Comparison of ENCODE assay signal across 8 cellular contexts in the genomic region with DNA sequence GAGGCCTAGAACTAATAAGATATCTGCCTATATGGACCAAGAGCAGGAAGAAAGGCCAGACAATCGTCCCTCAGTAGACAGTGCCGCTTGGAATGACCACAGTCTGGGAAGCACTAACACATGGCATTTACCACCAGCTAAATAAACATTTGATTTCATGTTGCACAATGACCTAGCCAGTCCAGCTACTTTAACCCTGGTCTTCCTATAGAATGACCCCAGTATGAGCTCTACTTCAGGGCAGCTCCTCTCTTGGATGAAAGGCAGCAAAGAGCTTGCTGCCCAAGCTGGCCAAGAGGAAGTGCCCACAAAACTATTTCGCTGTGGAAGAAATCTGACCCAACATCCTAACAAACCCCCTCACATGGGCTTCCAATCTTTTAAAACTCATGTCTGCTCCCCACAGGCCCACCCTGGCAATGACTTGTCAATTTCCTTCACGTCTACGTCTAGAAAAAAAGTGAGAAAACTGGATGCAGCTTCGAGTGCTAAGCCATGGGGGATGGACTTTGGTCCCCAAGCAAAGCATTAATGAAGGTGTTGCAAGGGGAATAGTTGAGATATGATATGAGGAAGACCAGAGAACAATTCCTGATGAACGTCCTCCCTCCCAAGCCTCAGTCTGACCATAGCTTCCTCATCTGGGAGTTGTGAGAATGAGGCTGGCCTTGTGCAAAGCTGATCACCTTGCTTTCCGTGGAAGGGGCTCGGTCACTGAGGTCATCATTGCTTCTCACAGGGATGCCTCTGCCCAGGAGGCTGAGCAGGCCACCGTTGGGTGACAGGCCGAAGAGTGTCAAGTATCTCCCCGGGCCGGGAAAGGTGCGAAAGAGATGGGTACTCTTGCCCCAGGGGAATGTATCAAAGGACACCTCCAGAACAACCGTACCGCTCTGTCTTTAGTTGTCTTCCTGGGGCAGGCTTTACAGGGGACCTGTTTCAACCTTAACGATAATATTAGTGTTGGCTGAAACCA. TPM values are rescaled to one million over a fixed set of nuclear protein-coding genes. Genes with fewer than 3 reads are reported as not detected.
A peak's percentile ranks its signal among the peaks of the same experiment; 100 is the strongest.
DNase-seq lines count a peak whose midpoint lies in the region; ATAC-seq and TF ChIP-seq lines count a peak whose summit lies in the region.

No MANE protein-coding gene starts in this region.

- POLR2A ChIA-PET in Panc1 (lab: Charles Lee) = interaction anchor here (0.7 kb wide), 1 partner anchor 13 kb away, joined by 3 read pairs; no protein-coding TSS in a partner anchor

- no peaks in the 10 kb centered on the region for H4K20me1 ChIP-seq in neural cell (ENCODE audit: insufficient read depth)

- H3K27me3 ChIP-seq in Panc1 (ENCODE audit: control insufficient read depth, insufficient read depth, low read length) = no peaks in the 10 kb centered on the region
- H3K27me3 ChIP-seq in neural cell (ENCODE audit: insufficient read depth, low read depth, low read length) = no peaks in the 10 kb centered on the region

- H3K4me3 ChIP-seq in Panc1 (ENCODE audit: low read depth in 2 of 2, low read length in 2 of 2) (peak overlapping the region; percentile 65 to 75), epithelial cell of esophagus (ENCODE audit: low read length) (peak overlapping the region; percentile 75), neural cell (ENCODE audit: low read length) (peak overlapping the region; percentile 65)

- no peaks in the 10 kb centered on the region for H3K27me3 Mint-ChIP-seq in activated T-cell treated with anti-CD3 and anti-CD28 coated beads, Interleukin-2, amount 50 U/mL, for 4 hours (ENCODE audit: low read depth)

- intact Hi-C loops in Panc1 (cut with micrococcal nuclease; ENCODE audit: unreplicated experiment) = no loop called here
- intact Hi-C loops in posterior vena cava (cut with DNase I) = no loop called here

- CTCF ChIA-PET in Panc1 (lab: Charles Lee) = no interaction called here

- TF ChIP-seq RAD21 in neural cell (conservative IDR thresholded peaks at IDR 0.05) = no peak

- H3K27ac ChIP-seq in Panc1 (ENCODE audit: low read length) (peak overlapping the region; percentile 76), neural cell (ENCODE audit: low read length) (no peak overlapping the region)

- H3F3A ChIP-seq in neural cell (ENCODE audit: insufficient read depth, low read length, poor library complexity, severe bottlenecking) = no peaks in the 10 kb centered on the region

- H3K4me1 ChIP-seq in Panc1 (ENCODE audit: control insufficient read depth, insufficient read depth, low read length) = peaks cover 10% of the 10 kb centered on the region

- H3K9ac ChIP-seq in neural cell (ENCODE audit: low read length) = no peak overlapping the region

- H3K36me3 ChIP-seq in Panc1 (ENCODE audit: control insufficient read depth, insufficient read depth, low read length) (no peaks in the 10 kb centered on the region), neural cell (ENCODE audit: insufficient read depth, low read length) (no peaks in the 10 kb centered on the region)

- in situ Hi-C loops in Panc1 (cut with HindIII; ENCODE audit: low pct_unique_long_range_greater_than_20kb, low sequenced_read_pairs) = no loop called here

- H3K4me3 Mint-ChIP-seq in activated T-cell treated with anti-CD3 and anti-CD28 coated beads, Interleukin-2, amount 50 U/mL, for 4 hours = peak overlapping the region; percentile 96

- no peaks in the 10 kb centered on the region for H3K9me3 Mint-ChIP-seq in activated T-cell treated with anti-CD3 and anti-CD28 coated beads, Interleukin-2, amount 50 U/mL, for 4 hours

- H3K9me3 ChIP-seq in Panc1 (ENCODE audit: control insufficient read depth, insufficient read depth, low read depth, low read length) (no peaks in the 10 kb centered on the region), neural cell (ENCODE audit: low read length) (no peaks in the 10 kb centered on the region)

- H2AFZ ChIP-seq in neural cell (ENCODE audit: low read depth, low read length) = no peak overlapping the region

- no peaks in the 10 kb centered on the region for H3K9me2 ChIP-seq in neural cell (ENCODE audit: insufficient read depth, low read length)

- H3K79me2 ChIP-seq in neural cell (replicated peaks; ENCODE audit: insufficient read depth, low read length) = no peaks in the 10 kb centered on the region

- H3K4me1 Mint-ChIP-seq in activated T-cell treated with anti-CD3 and anti-CD28 coated beads, Interleukin-2, amount 50 U/mL, for 4 hours (ENCODE audit: low read depth) = peaks cover 37% of the 10 kb centered on the region

- peak; percentile 5 to 11 for ATAC-seq in activated T-cell treated with anti-CD3 and anti-CD28 coated beads, Interleukin-2, amount 50 U/mL, for 4 hours
- ATAC-seq in Panc1 = peak; percentile 19

- H3K4me2 ChIP-seq in neural cell (ENCODE audit: low read length) = no peak overlapping the region

- no peak for TF ChIP-seq EP300 in neural cell (conservative IDR thresholded peaks at IDR 0.05; ENCODE audit: poor library complexity, severe bottlenecking)

- DNase-seq in activated T-cell treated with anti-CD3 and anti-CD28 coated beads, Interleukin-2, amount 50 U/mL, for 4 hours = no peak
- no peak for DNase-seq in activated T-cell treated with anti-CD3 and anti-CD28 coated beads, Interleukin-2, amount 50 U/mL, for 1 hour
- DNase-seq in Panc1 (ENCODE audit: low read depth, low spot score) = no peak
- DNase-seq in epithelial cell of esophagus (ENCODE audit: low read depth) = no peak
- DNase-seq in posterior vena cava (ENCODE audit: low spot score) = no peak
- no peak for DNase-seq in HPDE6-E6E7 (ENCODE audit: extremely low spot score)
- DNase-seq in SHP77 treated with DMSO at 0.1 percent for 48 hours (lab: John Stamatoyannopoulos, UW) = no peak

- TF ChIP-seq CTCF in Panc1 (IDR thresholded peaks at IDR 0.05) = no peak
- TF ChIP-seq CTCF in epithelial cell of esophagus (IDR thresholded peaks at IDR 0.05; ENCODE audit: insufficient read depth, low read depth, low read length, missing control alignments) = no peak
- TF ChIP-seq CTCF in neural cell (IDR thresholded peaks at IDR 0.05; ENCODE audit: poor library complexity, severe bottlenecking) = no peak

- TSS peak; percentile 74 for BruUV-seq in Panc1 (replicated peaks; lab: Mats Ljungman, UMichigan)

- peaks cover 2% of the 10 kb centered on the region for H3K36me3 Mint-ChIP-seq in activated T-cell treated with anti-CD3 and anti-CD28 coated beads, Interleukin-2, amount 50 U/mL, for 4 hours (ENCODE audit: insufficient read depth)

TF ChIP-seq in neural cell, 6 proteins besides CTCF, POLR2A, EP300 and RAD21:
- no peak for TF ChIP-seq REST (IDR thresholded peaks at IDR 0.05; ENCODE audit: borderline replicate concordance)
- no peak for TF ChIP-seq SMC3 (conservative IDR thresholded peaks at IDR 0.05; ENCODE audit: poor library complexity)
- no peak for TF ChIP-seq EZH2 (IDR thresholded peaks at IDR 0.05; ENCODE audit: borderline replicate concordance, insufficient read depth, low read length, poor library complexity, severe bottlenecking)
- TF ChIP-seq POLR2AphosphoS5 (IDR thresholded peaks at IDR 0.05) = no peak
- no peak for TF ChIP-seq TAF1 (IDR thresholded peaks at IDR 0.05; ENCODE audit: low read depth)
- no peak for TF ChIP-seq MXI1 (conservative IDR thresholded peaks at IDR 0.05; ENCODE audit: poor library complexity, severe bottlenecking)

RNA-seq across cellular contexts. Expression of gene SLC25A20, which starts 1.0 kb away (rescaled TPM):
- total RNA-seq in activated T-cell treated with anti-CD3 and anti-CD28 coated beads, Interleukin-2, amount 50 U/mL, for 4 hours = 10 to 100 TPM; 13.9 to 19.0 (median 17.5) TPM
- 12.2 TPM for total RNA-seq in Panc1 (2021; ENCODE audit: unreplicated experiment)
- 20.7 TPM for polyA plus RNA-seq in Panc1 (2012; ENCODE audit: insufficient read length)
- 1.5 and 7.1 TPM in 2 replicates for polyA plus RNA-seq in neural cell
- 2.1 and 2.2 TPM in 2 replicates for polyA minus RNA-seq in neural cell
- 10 to 100 TPM; 10.8 to 19.5 TPM for total RNA-seq in posterior vena cava

RNA-seq across cellular contexts. Expression of gene ARIH2, which starts 21.0 kb away (rescaled TPM):
- 100 to 1,000 TPM; 144 to 161 (median 146) TPM for total RNA-seq in activated T-cell treated with anti-CD3 and anti-CD28 coated beads, Interleukin-2, amount 50 U/mL, for 4 hours
- total RNA-seq in Panc1 (2021; ENCODE audit: unreplicated experiment) (77.0 TPM), posterior vena cava (10 to 100 TPM; 59.2 to 84.6 TPM)
- 60.7 TPM for polyA plus RNA-seq in Panc1 (2012; ENCODE audit: insufficient read length)
- 148 and 153 TPM in 2 replicates for polyA plus RNA-seq in neural cell
- polyA minus RNA-seq in neural cell = 116 and 130 TPM in 2 replicates

RNA-seq across cellular contexts. Expression of gene PRKAR2A, which starts 50.0 kb away (rescaled TPM):
- total RNA-seq in activated T-cell treated with anti-CD3 and anti-CD28 coated beads, Interleukin-2, amount 50 U/mL, for 4 hours = 10 to 100 TPM; 60.7 to 75.9 (median 70.7) TPM
- total RNA-seq in Panc1 (2021; ENCODE audit: unreplicated experiment) (85.4 TPM), posterior vena cava (10 to 100 TPM; 49.6 to 69.6 TPM)
- polyA plus RNA-seq in Panc1 (2012; ENCODE audit: insufficient read length) = 32.1 TPM
- polyA plus RNA-seq in neural cell = 23.8 and 26.1 TPM in 2 replicates
- polyA minus RNA-seq in neural cell = 62.3 and 63.5 TPM in 2 replicates
